ENCODE assay signal across 1 cellular context in the genomic region with DNA sequence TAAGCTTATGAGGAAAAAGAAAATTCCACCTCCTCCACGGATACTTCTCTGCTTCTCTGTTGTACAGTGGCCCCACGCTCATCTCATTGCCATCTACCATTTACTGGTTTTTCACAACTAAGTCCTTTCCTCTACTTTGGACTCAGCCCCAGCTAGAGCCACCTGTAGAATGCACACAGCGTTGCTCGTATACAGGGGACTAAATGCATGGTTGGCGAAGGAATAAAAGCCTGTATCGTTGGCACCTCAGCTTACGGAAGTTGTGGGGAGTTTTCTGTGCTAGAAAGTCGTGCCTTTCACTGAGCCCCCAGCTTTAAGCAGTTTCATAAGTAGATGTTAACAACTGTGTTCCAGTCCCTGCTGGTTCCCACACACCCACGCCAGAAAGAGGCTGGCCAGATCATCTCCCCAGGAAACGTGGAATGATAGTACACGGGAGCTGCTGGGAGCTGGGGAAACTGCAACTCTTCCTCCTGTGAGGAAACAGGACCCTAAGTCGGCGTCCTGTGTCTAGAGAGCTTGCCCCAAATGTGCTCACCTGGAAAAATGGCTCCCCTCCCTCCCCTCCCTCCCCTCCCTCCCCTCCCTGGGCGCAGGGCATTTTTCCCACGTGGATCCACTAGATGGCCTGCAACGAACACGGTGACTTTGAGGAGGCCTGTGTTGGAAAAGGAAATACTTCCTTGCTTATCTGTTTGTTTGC.
TF ChIP-seq lines count a peak whose summit lies in the region.

No MANE protein-coding gene starts in this region.

TF ChIP-seq in K562, 482 proteins besides CTCF, POLR2A, EP300 and RAD21 (continued from another document):
- TF ChIP-seq, protein P1, sequence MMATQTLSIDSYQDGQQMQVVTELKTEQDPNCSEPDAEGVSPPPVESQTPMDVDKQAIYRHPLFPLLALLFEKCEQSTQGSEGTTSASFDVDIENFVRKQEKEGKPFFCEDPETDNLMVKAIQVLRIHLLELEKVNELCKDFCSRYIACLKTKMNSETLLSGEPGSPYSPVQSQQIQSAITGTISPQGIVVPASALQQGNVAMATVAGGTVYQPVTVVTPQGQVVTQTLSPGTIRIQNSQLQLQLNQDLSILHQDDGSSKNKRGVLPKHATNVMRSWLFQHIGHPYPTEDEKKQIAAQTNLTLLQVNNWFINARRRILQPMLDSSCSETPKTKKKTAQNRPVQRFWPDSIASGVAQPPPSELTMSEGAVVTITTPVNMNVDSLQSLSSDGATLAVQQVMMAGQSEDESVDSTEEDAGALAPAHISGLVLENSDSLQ (IDR thresholded peaks at IDR 0.05), result no peak
- TF ChIP-seq SMC3 (conservative IDR thresholded peaks at IDR 0.05; ENCODE audit: insufficient read depth, low read depth, low read length) (0 out of 2 replicates have a peak, but pooled peaks have one; percentile 35), SMAD2 (IDR thresholded peaks at IDR 0.05; ENCODE audit: low read depth, low read length) (no peak), CREBBP (IDR thresholded peaks at IDR 0.05; ENCODE audit: low read depth, low read length) (no peak), POLR2AphosphoS5 (IDR thresholded peaks at IDR 0.05; ENCODE audit: control insufficient read depth, insufficient read depth, low read depth, low read length) (no peak), E2F3 (CRISPR knock-in tag; IDR thresholded peaks at IDR 0.05) (no peak), YY1 (IDR thresholded peaks at IDR 0.05; ENCODE audit: borderline replicate concordance in 1 of 3, control insufficient read depth in 1 of 3, extremely low read depth in 1 of 3, insufficient read depth in 3 of 3, insufficient read length in 1 of 3, insufficient replicate concordance in 2 of 3, low read depth in 1 of 3, low read length in 2 of 3) (peak in 1 of 3 experiments; percentile 9), NFE2 (IDR thresholded peaks at IDR 0.05; ENCODE audit: low read depth) (0 out of 2 replicates have a peak, but pooled peaks have one; percentile 22), PHB2 (IDR thresholded peaks at IDR 0.05; ENCODE audit: low read depth) (no peak)
- TF ChIP-seq, protein P2, sequence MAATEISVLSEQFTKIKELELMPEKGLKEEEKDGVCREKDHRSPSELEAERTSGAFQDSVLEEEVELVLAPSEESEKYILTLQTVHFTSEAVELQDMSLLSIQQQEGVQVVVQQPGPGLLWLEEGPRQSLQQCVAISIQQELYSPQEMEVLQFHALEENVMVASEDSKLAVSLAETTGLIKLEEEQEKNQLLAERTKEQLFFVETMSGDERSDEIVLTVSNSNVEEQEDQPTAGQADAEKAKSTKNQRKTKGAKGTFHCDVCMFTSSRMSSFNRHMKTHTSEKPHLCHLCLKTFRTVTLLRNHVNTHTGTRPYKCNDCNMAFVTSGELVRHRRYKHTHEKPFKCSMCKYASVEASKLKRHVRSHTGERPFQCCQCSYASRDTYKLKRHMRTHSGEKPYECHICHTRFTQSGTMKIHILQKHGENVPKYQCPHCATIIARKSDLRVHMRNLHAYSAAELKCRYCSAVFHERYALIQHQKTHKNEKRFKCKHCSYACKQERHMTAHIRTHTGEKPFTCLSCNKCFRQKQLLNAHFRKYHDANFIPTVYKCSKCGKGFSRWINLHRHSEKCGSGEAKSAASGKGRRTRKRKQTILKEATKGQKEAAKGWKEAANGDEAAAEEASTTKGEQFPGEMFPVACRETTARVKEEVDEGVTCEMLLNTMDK (IDR thresholded peaks at IDR 0.05; ENCODE audit: borderline replicate concordance, insufficient read depth, low read depth, low read length, poor library complexity, severe bottlenecking), result peak; percentile 42
TF ChIP-seq in K562: peak in this region for 5.
